8 cellular contexts compared by ENCODE assay signal in the genomic region with DNA sequence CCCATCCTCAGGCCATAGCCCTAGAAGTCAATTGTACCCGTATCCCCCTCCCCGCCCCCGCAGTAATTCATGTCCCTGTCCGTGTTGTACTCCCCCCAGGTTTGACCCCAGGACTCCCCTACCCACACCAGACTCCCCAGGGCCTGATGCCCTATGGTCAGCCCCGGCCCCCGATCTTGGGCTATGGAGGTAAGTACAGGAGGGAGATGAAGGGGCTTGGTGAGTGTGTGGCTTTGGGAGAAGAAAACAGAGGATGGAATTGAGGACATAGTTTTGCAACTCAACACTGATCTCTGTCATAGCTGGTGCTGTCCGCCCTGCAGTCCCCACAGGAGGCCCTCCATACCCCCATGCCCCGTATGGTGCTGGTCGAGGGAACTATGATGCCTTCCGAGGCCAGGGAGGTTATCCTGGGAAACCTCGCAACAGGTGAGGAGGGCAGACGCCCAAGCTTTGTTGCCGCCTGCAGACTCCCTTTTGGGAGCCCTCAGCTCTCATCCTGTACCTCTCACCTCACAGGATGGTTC. TPM values are rescaled to one million over a fixed set of nuclear protein-coding genes. Genes with fewer than 3 reads are reported as not detected.
DNase-seq lines count a peak whose midpoint lies in the region; ATAC-seq and TF ChIP-seq lines count a peak whose summit lies in the region.

No MANE protein-coding gene starts in this region.

- no TSS peak for BruUV-seq in Panc1 (replicated peaks; lab: Mats Ljungman, UMichigan)

- no peak for TF ChIP-seq RAD21 in SK-N-SH (IDR thresholded peaks at IDR 0.05; ENCODE audit: low read length)

- H3K9ac ChIP-seq in SK-N-SH (peak overlapping the region; percentile 85; the same call in 1 of the 2 replicates), fibroblast of lung (ENCODE audit: insufficient read depth, low read length) (no peak overlapping the region)

- H4K20me1 ChIP-seq in SK-N-SH (ENCODE audit: insufficient read depth) (peaks cover 12% of the 10 kb centered on the region), fibroblast of lung (ENCODE audit: control insufficient read depth, extremely low read depth, insufficient read depth, low read length) (no peaks in the 10 kb centered on the region)

- peaks cover 48% of the 10 kb centered on the region for H3K79me2 ChIP-seq in SK-N-SH (ENCODE audit: insufficient read depth)
- peaks cover 14% of the 10 kb centered on the region for H3K79me2 ChIP-seq in fibroblast of lung (ENCODE audit: control insufficient read depth, insufficient read depth, low read length)

- no peak for TF ChIP-seq EP300 in SK-N-SH (IDR thresholded peaks at IDR 0.05; ENCODE audit: borderline replicate concordance in 1 of 2, low read depth in 1 of 2, low read length in 1 of 2)

- 83% methylated on average over 11 of the region's 13 CpGs for WGBS in SK-N-SH (ENCODE audit: low lambda C conversion rate)

- H3K36me3 ChIP-seq in SK-N-SH (replicated peaks in 1 of 2; ENCODE audit: control insufficient read depth in 1 of 2, insufficient read depth in 2 of 2, low read length in 1 of 2) (peaks cover 44 to 59% of the 10 kb centered on the region in 2 experiments), Panc1 (ENCODE audit: control insufficient read depth, insufficient read depth, low read length) (peaks cover 18% of the 10 kb centered on the region), fibroblast of lung (ENCODE audit: control insufficient read depth, insufficient read depth, low read length) (peaks cover 46% of the 10 kb centered on the region), mucosa of descending colon (ENCODE audit: low read depth) (peaks cover 8% of the 10 kb centered on the region)

- H3K9me3 ChIP-seq in SK-N-SH (no peaks in the 10 kb centered on the region), Panc1 (ENCODE audit: control insufficient read depth, insufficient read depth, low read depth, low read length) (no peaks in the 10 kb centered on the region), fibroblast of lung (ENCODE audit: control insufficient read depth, insufficient read depth, low read depth, low read length) (no peaks in the 10 kb centered on the region), mucosa of descending colon (no peaks in the 10 kb centered on the region)

- ATAC-seq in SK-N-SH treated with all-trans-retinoic acid at 6 μM for 48 hours = no peak
- peak; percentile 3; the same call in 1 of the 2 replicates for ATAC-seq in Panc1
- no peak for ATAC-seq in mucosa of descending colon
- no peak for ATAC-seq in HG02884 (IDR thresholded peaks at IDR 0.05; ENCODE audit: unreplicated experiment)

- no peak for TF ChIP-seq CTCF in SK-N-SH (IDR thresholded peaks at IDR 0.05)
- no peak for TF ChIP-seq CTCF in Panc1 (IDR thresholded peaks at IDR 0.05)
- TF ChIP-seq CTCF in fibroblast of lung (conservative IDR thresholded peaks at IDR 0.05 in 1 of 2, IDR thresholded peaks at IDR 0.05 in 1 of 2; ENCODE audit: low read depth in 1 of 2, low read length in 2 of 2) = no peak
- no peak for TF ChIP-seq CTCF in mucosa of descending colon (IDR thresholded peaks at IDR 0.05)

- H3K9me2 ChIP-seq in SK-N-SH = no peaks in the 10 kb centered on the region

- CTCF ChIA-PET in SK-N-SH (lab: Yijun Ruan, JAX) = interaction anchor here (1.2 to 4.9 kb wide), 6 partner anchors 10 to 189 kb away, joined by 3 to 16 read pairs (median 4); a partner anchor contains a TSS
- CTCF ChIA-PET in Panc1 (lab: Charles Lee) = no interaction called here

- POLR2A ChIA-PET in SK-N-SH (lab: Yijun Ruan, JAX) = interaction anchor here (5.8 kb wide), 1 partner anchor 12 kb away, joined by 126 read pairs; a partner anchor contains a TSS
- POLR2A ChIA-PET in Panc1 (lab: Charles Lee) = interaction anchor here (0.5 kb wide), 1 partner anchor 13 kb away, joined by 10 read pairs; a partner anchor contains a TSS

- H3F3A ChIP-seq in SK-N-SH (replicated peaks; ENCODE audit: insufficient read depth) = peaks cover 40% of the 10 kb centered on the region

- H3K4me1 ChIP-seq in SK-N-SH (ENCODE audit: control insufficient read depth in 1 of 2, insufficient read depth in 2 of 2, low read depth in 1 of 2, low read length in 1 of 2) (peaks cover 4 to 40% of the 10 kb centered on the region in 2 experiments), Panc1 (ENCODE audit: control insufficient read depth, insufficient read depth, low read length) (peaks cover 33% of the 10 kb centered on the region), fibroblast of lung (ENCODE audit: control insufficient read depth, extremely low read depth, insufficient read depth, low read length) (peaks cover 11% of the 10 kb centered on the region), mucosa of descending colon (ENCODE audit: low read depth) (peaks cover 25% of the 10 kb centered on the region)

- H3K27ac ChIP-seq in SK-N-SH (ENCODE audit: low read depth in 2 of 2, low read length in 1 of 2) = no peak overlapping the region
- peak overlapping the region; percentile 89 for H3K27ac ChIP-seq in Panc1 (ENCODE audit: low read length)
- H3K27ac ChIP-seq in fibroblast of lung (ENCODE audit: insufficient read depth, low read length) = no peak overlapping the region
- H3K27ac ChIP-seq in skin epidermis = peak overlapping the region in 12 of 21 experiments; percentile 3 to 97 (median 68)

- no peak overlapping the region for H2AFZ ChIP-seq in SK-N-SH (ENCODE audit: low read depth)
- no peak overlapping the region for H2AFZ ChIP-seq in fibroblast of lung (ENCODE audit: low read length)

- intact Hi-C loops in Panc1 (cut with micrococcal nuclease; ENCODE audit: unreplicated experiment) (no loop called here), mucosa of descending colon (cut with DNase I, micrococcal nuclease) (no loop called here)

- peak overlapping the region; percentile 75 to 78 for H3K4me3 ChIP-seq in SK-N-SH (ENCODE audit: low read depth in 2 of 2, low read length in 1 of 2)
- H3K4me3 ChIP-seq in Panc1 (ENCODE audit: low read depth in 2 of 2, low read length in 2 of 2) = peak overlapping the region; percentile 62 to 65
- H3K4me3 ChIP-seq in fibroblast of lung (replicated peaks in 1 of 4; ENCODE audit: control extremely low read depth in 1 of 4, insufficient read depth in 1 of 4, low read depth in 3 of 4, low read length in 4 of 4) = peak overlapping the region in 2 of 4 experiments; percentile 61 to 69
- peak overlapping the region in 1 of 7 experiments; percentile 0 for H3K4me3 ChIP-seq in skin epidermis
- H3K4me3 ChIP-seq in mucosa of descending colon = no peak overlapping the region

- in situ Hi-C loops in Panc1 (cut with HindIII; ENCODE audit: low pct_unique_long_range_greater_than_20kb, low sequenced_read_pairs) = no loop called here

- DNase-seq in SK-N-SH (peak; percentile 49), Panc1 (ENCODE audit: low read depth, low spot score) (no peak), fibroblast of lung (ENCODE audit: low read depth in 2 of 2) (no peak), mucosa of descending colon (no peak), Kasumi-1 (lab: John Stamatoyannopoulos, UW) (no peak)

- H3K27me3 ChIP-seq in SK-N-SH (ENCODE audit: insufficient read depth) (no peaks in the 10 kb centered on the region), Panc1 (ENCODE audit: control insufficient read depth, insufficient read depth, low read length) (no peaks in the 10 kb centered on the region), fibroblast of lung (ENCODE audit: control insufficient read depth, insufficient read depth, low read length) (no peaks in the 10 kb centered on the region)

- H3K4me2 ChIP-seq in SK-N-SH = peak overlapping the region; percentile 100
- H3K4me2 ChIP-seq in fibroblast of lung (ENCODE audit: extremely low read depth, insufficient read depth, low read length) = peak overlapping the region; percentile 81

RNA-seq across cellular contexts. Expression of a gene that starts 1.5 kb away (rescaled TPM):
- polyA plus RNA-seq in SK-N-SH (2012; rRNA removed) (4.5 and 5.6 TPM in 2 replicates), fibroblast of lung (0.53 and 1.1 TPM in 2 replicates)
- polyA plus RNA-seq in SK-N-SH (2012; cell fraction: cytosol; rRNA removed) = 2.4 and 3.4 TPM in 2 replicates
- polyA plus RNA-seq in SK-N-SH (2012; cell fraction: nucleus; rRNA removed) = 5.8 and 8.4 TPM in 2 replicates
- total RNA-seq in Panc1 (2021; ENCODE audit: unreplicated experiment) (3.3 TPM), fibroblast of lung (4.0 and 7.7 TPM in 2 replicates), mucosa of descending colon (1 to 10 TPM; 2.1 to 3.4 (median 3.0) TPM)
- 6.2 TPM for polyA plus RNA-seq in Panc1 (2012; ENCODE audit: insufficient read length)
- 2.8 and 3.4 TPM in 2 replicates for polyA plus RNA-seq in fibroblast of lung (2012)
- 0.26 and 0.55 TPM in 2 replicates for polyA minus RNA-seq in fibroblast of lung (ENCODE audit: low replicate concordance)

RNA-seq across cellular contexts. Expression of a gene that starts 7.7 kb away (rescaled TPM):
- 1.8 and 2.1 TPM in 2 replicates for polyA plus RNA-seq in SK-N-SH (2012; rRNA removed)
- 0.51 and 0.93 TPM in 2 replicates for polyA plus RNA-seq in SK-N-SH (2012; cell fraction: cytosol; rRNA removed)
- polyA plus RNA-seq in SK-N-SH (2012; cell fraction: nucleus; rRNA removed) = 8.7 and 13.0 TPM in 2 replicates
- 10.4 TPM for total RNA-seq in Panc1 (2021; ENCODE audit: unreplicated experiment)
- 25.9 TPM for polyA plus RNA-seq in Panc1 (2012; ENCODE audit: insufficient read length)
- under 0.01 and 0.26 TPM in 2 replicates for total RNA-seq in fibroblast of lung
- 0.07 and 0.11 TPM in 2 replicates for polyA plus RNA-seq in fibroblast of lung
- polyA plus RNA-seq in fibroblast of lung (2012) = 0.30 TPM in 1 of 2 replicates, not detected in the other
- not detected in 2 replicates for polyA minus RNA-seq in fibroblast of lung (ENCODE audit: low replicate concordance)
- total RNA-seq in mucosa of descending colon = 10 to 100 TPM; 16.2 to 41.4 (median 20.9) TPM

RNA-seq across cellular contexts. Expression of a gene that starts 13.1 kb away (rescaled TPM):
- polyA plus RNA-seq in SK-N-SH (2012; rRNA removed) (76.5 and 92.7 TPM in 2 replicates), fibroblast of lung (33.7 and 56.9 TPM in 2 replicates)
- 35.5 and 44.4 TPM in 2 replicates for polyA plus RNA-seq in SK-N-SH (2012; cell fraction: cytosol; rRNA removed)
- polyA plus RNA-seq in SK-N-SH (2012; cell fraction: nucleus; rRNA removed) = 460 and 556 TPM in 2 replicates
- total RNA-seq in Panc1 (2021; ENCODE audit: unreplicated experiment) (248 TPM), fibroblast of lung (29.3 and 32.0 TPM in 2 replicates), mucosa of descending colon (100 to 1,000 TPM; 112 to 129 (median 120) TPM)
- polyA plus RNA-seq in Panc1 (2012; ENCODE audit: insufficient read length) = 234 TPM
- 68.3 and 107 TPM in 2 replicates for polyA plus RNA-seq in fibroblast of lung (2012)
- polyA minus RNA-seq in fibroblast of lung (ENCODE audit: low replicate concordance) = 64.3 and 132 TPM in 2 replicates

RNA-seq across cellular contexts. Expression of a gene that starts 20.8 kb away (rescaled TPM):
- polyA plus RNA-seq in SK-N-SH (2012; rRNA removed) (6.4 and 6.5 TPM in 2 replicates), fibroblast of lung (76.2 and 89.8 TPM in 2 replicates)
- 3.4 and 6.2 TPM in 2 replicates for polyA plus RNA-seq in SK-N-SH (2012; cell fraction: cytosol; rRNA removed)
- 19.7 and 20.9 TPM in 2 replicates for polyA plus RNA-seq in SK-N-SH (2012; cell fraction: nucleus; rRNA removed)
- total RNA-seq in Panc1 (2021; ENCODE audit: unreplicated experiment) (3.2 TPM), fibroblast of lung (61.9 and 96.1 TPM in 2 replicates), mucosa of descending colon (10 to 100 TPM; 27.8 to 42.7 (median 30.0) TPM)
- 1.3 TPM for polyA plus RNA-seq in Panc1 (2012; ENCODE audit: insufficient read length)
- 101 and 132 TPM in 2 replicates for polyA plus RNA-seq in fibroblast of lung (2012)
- 53.6 and 71.9 TPM in 2 replicates for polyA minus RNA-seq in fibroblast of lung (ENCODE audit: low replicate concordance)

RNA-seq across cellular contexts. Expression of a gene that starts 35.5 kb away (rescaled TPM):
- polyA plus RNA-seq in SK-N-SH (2012; rRNA removed) (29.7 and 31.0 TPM in 2 replicates), fibroblast of lung (6.6 and 7.1 TPM in 2 replicates)
- 8.1 and 13.3 TPM in 2 replicates for polyA plus RNA-seq in SK-N-SH (2012; cell fraction: cytosol; rRNA removed)
- 121 and 122 TPM in 2 replicates for polyA plus RNA-seq in SK-N-SH (2012; cell fraction: nucleus; rRNA removed)
- total RNA-seq in Panc1 (2021; ENCODE audit: unreplicated experiment) (31.1 TPM), fibroblast of lung (13.4 and 18.5 TPM in 2 replicates), mucosa of descending colon (10 to 100 TPM; 27.9 to 34.0 (median 33.5) TPM)
- 37.1 TPM for polyA plus RNA-seq in Panc1 (2012; ENCODE audit: insufficient read length)
- 13.4 and 19.0 TPM in 2 replicates for polyA plus RNA-seq in fibroblast of lung (2012)
- 31.2 and 54.8 TPM in 2 replicates for polyA minus RNA-seq in fibroblast of lung (ENCODE audit: low replicate concordance)

Comparison
In these comparisons a context has a peak if more than half of its experiments do, and no peak if none do; other contexts are left out.
1. H3K27ac ChIP-seq: peak in Panc1 (single experiment) and skin epidermis (12 of 21); none in SK-N-SH (0 of 2) and fibroblast of lung (single experiment).